In genomic region chr12:103924761-103925641, GRCh38 we compare ENCODE assay signal across 1 cellular context.
TF ChIP-seq lines count a peak whose summit lies in the region.

No MANE protein-coding gene starts in this region.

TF ChIP-seq in GM23338, 12 proteins besides CTCF, POLR2A, EP300 and RAD21 (continued from another document):
- TF ChIP-seq ZNF462 (CRISPR knock-in tag; IDR thresholded peaks at IDR 0.05): no peak
- no peak for TF ChIP-seq ZNF331 (CRISPR knock-in tag; IDR thresholded peaks at IDR 0.05; ENCODE audit: low read depth)
- no peak for TF ChIP-seq ZNF114 (CRISPR knock-in tag; IDR thresholded peaks at IDR 0.05)
- no peak for TF ChIP-seq EZH2 (IDR thresholded peaks at IDR 0.05; ENCODE audit: low read depth, unreplicated experiment)
